Comparison of ENCODE assay signal across 26 cellular contexts in the genomic region with DNA sequence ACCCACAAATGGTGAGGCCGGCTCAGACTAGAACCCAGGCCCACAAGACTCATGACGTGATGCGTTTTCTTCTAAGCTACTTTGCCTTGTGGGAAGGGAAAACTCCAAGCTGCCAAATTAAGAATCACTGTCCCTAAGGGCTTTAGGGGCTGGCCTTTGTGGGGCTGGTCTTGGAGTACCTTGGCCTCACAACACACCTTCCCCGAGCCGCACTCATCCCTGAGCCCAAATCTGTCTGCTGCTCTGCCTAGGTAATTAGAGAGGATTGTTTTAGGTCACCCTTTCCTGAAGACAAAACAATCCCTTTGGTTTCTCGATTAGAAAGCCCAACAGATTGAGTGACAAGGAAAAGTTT.
"Had no signal": no experiment of that assay in that cellular context is flagged by ENCODE, and none has a peak within 500 bp of the region (broad histone marks: within the 10 kb centered on the region; RNA-seq: fewer than 3 reads in every experiment).

No MANE protein-coding gene starts in this region.

- H3K4me3 ChIP-seq: ascending aorta, body of pancreas, MG63, Peyer's patch had no signal

- ATAC-seq: activated CD8-positive, alpha-beta memory T cell treated with anti-CD3 and anti-CD28 coated beads, Interleukin-2, amount 10 ng/mL, durations not matched to agents 7 days and 5 days; body of pancreas had no signal

- H3K4me3 Mint-ChIP-seq: activated B cell treated with CpG ODN at 0.5 μM for 24 hours; activated CD4-positive, alpha-beta T cell treated with anti-CD3 and anti-CD28 coated beads, Interleukin-2, amount 10 ng/mL, durations not matched to agents 24 days and 14 days; activated CD8-positive, alpha-beta memory T cell treated with anti-CD3 and anti-CD28 coated beads, Interleukin-2, amount 10 ng/mL, durations not matched to agents 7 days and 5 days; activated naive CD4-positive, alpha-beta T cell treated with anti-CD3 and anti-CD28 coated beads, Interleukin-2, amount 50 U/mL, for 24 hours; activated T-cell treated with anti-CD3 and anti-CD28 coated beads, Interleukin-2, amount 50 U/mL, for 24 hours; activated T-helper 1 cell treated with anti-CD3 and anti-CD28 coated beads, Interleukin-12 subunit alpha, Interleukin-12 subunit beta, Interleukin-2, Interleukin-4 antibody, amounts not matched to agents 30 ng/mL and 10 ng/mL and 1 ng/mL, durations not matched to agents 14 hours and 24 hours and 36 hours; central memory CD8-positive, alpha-beta T cell; T-helper 1 cell treated with Interleukin-12 subunit alpha and Interleukin-12 subunit beta and Interleukin-4 antibody, amounts not matched to agents 30 μg/mL and 1 μg/mL, for 36 hours had no signal

- H3K4me1 Mint-ChIP-seq: activated B cell treated with CpG ODN at 0.5 μM for 24 hours; activated CD4-positive, alpha-beta T cell treated with anti-CD3 and anti-CD28 coated beads, Interleukin-2, amount 10 ng/mL, durations not matched to agents 24 days and 14 days; activated CD8-positive, alpha-beta memory T cell treated with anti-CD3 and anti-CD28 coated beads, Interleukin-2, amount 10 ng/mL, durations not matched to agents 7 days and 5 days; activated naive CD4-positive, alpha-beta T cell treated with anti-CD3 and anti-CD28 coated beads, Interleukin-2, amount 50 U/mL, for 24 hours; central memory CD8-positive, alpha-beta T cell had no signal

- H3K27ac Mint-ChIP-seq: activated B cell treated with CpG ODN at 0.5 μM for 24 hours; activated CD4-positive, alpha-beta T cell treated with anti-CD3 and anti-CD28 coated beads, Interleukin-2, amount 10 ng/mL, durations not matched to agents 24 days and 14 days; activated CD8-positive, alpha-beta memory T cell treated with anti-CD3 and anti-CD28 coated beads, Interleukin-2, amount 10 ng/mL, durations not matched to agents 7 days and 5 days; activated naive CD4-positive, alpha-beta T cell treated with anti-CD3 and anti-CD28 coated beads, Interleukin-2, amount 50 U/mL, for 24 hours; activated T-cell treated with anti-CD3 and anti-CD28 coated beads, Interleukin-2, amount 50 U/mL, for 24 hours; activated T-helper 1 cell treated with anti-CD3 and anti-CD28 coated beads, Interleukin-12 subunit alpha, Interleukin-12 subunit beta, Interleukin-2, Interleukin-4 antibody, amounts not matched to agents 30 ng/mL and 10 ng/mL and 1 ng/mL, durations not matched to agents 14 hours and 24 hours and 36 hours; T-helper 1 cell treated with Interleukin-12 subunit alpha and Interleukin-12 subunit beta and Interleukin-4 antibody, amounts not matched to agents 30 μg/mL and 1 μg/mL, for 36 hours had no signal

- H3K27ac ChIP-seq: ascending aorta, body of pancreas, RWPE1 had no signal

- H3K9me3 Mint-ChIP-seq: activated B cell treated with CpG ODN at 0.5 μM for 24 hours; activated CD4-positive, alpha-beta T cell treated with anti-CD3 and anti-CD28 coated beads, Interleukin-2, amount 10 ng/mL, durations not matched to agents 24 days and 14 days; activated naive CD4-positive, alpha-beta T cell treated with anti-CD3 and anti-CD28 coated beads, Interleukin-2, amount 50 U/mL, for 24 hours; activated T-cell treated with anti-CD3 and anti-CD28 coated beads, Interleukin-2, amount 50 U/mL, for 24 hours; activated T-helper 1 cell treated with anti-CD3 and anti-CD28 coated beads, Interleukin-12 subunit alpha, Interleukin-12 subunit beta, Interleukin-2, Interleukin-4 antibody, amounts not matched to agents 30 ng/mL and 10 ng/mL and 1 ng/mL, durations not matched to agents 14 hours and 24 hours and 36 hours; central memory CD8-positive, alpha-beta T cell; T-helper 1 cell treated with Interleukin-12 subunit alpha and Interleukin-12 subunit beta and Interleukin-4 antibody, amounts not matched to agents 30 μg/mL and 1 μg/mL, for 36 hours had no signal

- DNase-seq: activated B cell treated with CpG ODN at 0.5 μM for 24 hours; activated CD4-positive, alpha-beta T cell treated with anti-CD3 and anti-CD28 coated beads for 1 hour; activated CD4-positive, alpha-beta T cell treated with anti-CD3 and anti-CD28 coated beads, Interleukin-2, amount 10 ng/mL, durations not matched to agents 24 days and 14 days; activated CD4-positive, alpha-beta T cell treated with anti-CD3 and anti-CD28 coated beads, Interleukin-2, amount 50 U/mL, for 48 hours; activated CD8-positive, alpha-beta memory T cell treated with anti-CD3 and anti-CD28 coated beads, Interleukin-2, amount 10 ng/mL, durations not matched to agents 7 days and 5 days; activated effector memory CD4-positive, alpha-beta T cell treated with Interleukin-2 at 50 U/mL for 16 hours; activated naive CD4-positive, alpha-beta T cell; activated T-cell treated with anti-CD3 and anti-CD28 coated beads, Interleukin-2, amount 50 U/mL, for 24 hours; body of pancreas; MG63; MV-4-11; NCI-H1092 treated with DMSO at 0.1 percent for 48 hours; NCI-H1417 treated with DMSO at 0.1 percent for 48 hours; NCI-H1694 treated with DMSO at 0.1 percent for 48 hours; NCI-H2029 treated with DMSO at 0.1 percent for 48 hours; NCI-H345; NCI-H510A; NCI-H526 treated with DMSO at 0.1 percent for 48 hours; Peyer's patch; Right ventricle myocardium superior had no signal

- H3K27me3 ChIP-seq: ascending aorta, body of pancreas, MG63, Peyer's patch had no signal

- H3K36me3 ChIP-seq: ascending aorta, MG63, Peyer's patch had no signal

- H3K27me3 Mint-ChIP-seq: activated B cell treated with CpG ODN at 0.5 μM for 24 hours; activated CD4-positive, alpha-beta T cell treated with anti-CD3 and anti-CD28 coated beads, Interleukin-2, amount 10 ng/mL, durations not matched to agents 24 days and 14 days; activated CD8-positive, alpha-beta memory T cell treated with anti-CD3 and anti-CD28 coated beads, Interleukin-2, amount 10 ng/mL, durations not matched to agents 7 days and 5 days; activated naive CD4-positive, alpha-beta T cell treated with anti-CD3 and anti-CD28 coated beads, Interleukin-2, amount 50 U/mL, for 24 hours; activated T-cell treated with anti-CD3 and anti-CD28 coated beads, Interleukin-2, amount 50 U/mL, for 24 hours; central memory CD8-positive, alpha-beta T cell had no signal

- H3K4me1 ChIP-seq: ascending aorta had no signal

- H3K36me3 Mint-ChIP-seq: activated CD8-positive, alpha-beta memory T cell treated with anti-CD3 and anti-CD28 coated beads, Interleukin-2, amount 10 ng/mL, durations not matched to agents 7 days and 5 days had no signal
